ENCODE assay signal across 11 cellular contexts in genomic region chr19:17949956-17950309, GRCh38. TPM values are rescaled to one million over a fixed set of nuclear protein-coding genes. Genes with fewer than 3 reads are reported as not detected.
DNase-seq lines count a peak whose midpoint lies in the region; ATAC-seq and TF ChIP-seq lines count a peak whose summit lies in the region.
"Had no signal": no experiment of that assay in that cellular context is flagged by ENCODE, and none has a peak within 500 bp of the region (broad histone marks: within the 10 kb centered on the region; RNA-seq: fewer than 3 reads in every experiment).

No MANE protein-coding gene starts in this region.

- no peak overlapping the region for H3K4me3 ChIP-seq in KMS-11 (IDR thresholded peaks at IDR 0.05; ENCODE audit: insufficient read depth, low read depth, low read length)

- no peak overlapping the region for H3K27ac ChIP-seq in KMS-11

- peak overlapping the region; percentile 84 for H3K4me2 ChIP-seq in KMS-11

- no peaks in the 10 kb centered on the region for H3K36me3 ChIP-seq in KMS-11 (ENCODE audit: insufficient read depth)

- H3K9me3 Mint-ChIP-seq in activated naive CD4-positive, alpha-beta T cell treated with anti-CD3 and anti-CD28 coated beads, Interleukin-2, amount 50 U/mL, for 72 hours, result no peaks in the 10 kb centered on the region
- H3K9me3 Mint-ChIP-seq in natural killer cell treated with Interleukin-12 subunit alpha and Interleukin-12 subunit beta and Interleukin-15 and Interleukin-18, amount 100 ng/mL, for 72 hours, result no peaks in the 10 kb centered on the region

- peaks cover 5 to 8% of the 10 kb centered on the region in 2 donors for H3K36me3 Mint-ChIP-seq in activated naive CD4-positive, alpha-beta T cell treated with anti-CD3 and anti-CD28 coated beads, Interleukin-2, amount 50 U/mL, for 72 hours
- H3K36me3 Mint-ChIP-seq in natural killer cell treated with Interleukin-12 subunit alpha and Interleukin-12 subunit beta and Interleukin-15 and Interleukin-18, amount 100 ng/mL, for 72 hours, result no peaks in the 10 kb centered on the region

- peaks cover 35 to 38% of the 10 kb centered on the region in 2 donors for H3K4me1 Mint-ChIP-seq in natural killer cell treated with Interleukin-12 subunit alpha and Interleukin-12 subunit beta and Interleukin-15 and Interleukin-18, amount 100 ng/mL, for 72 hours (ENCODE audit: low read depth in 2 of 2)

- peak; percentile 72 for DNase-seq in NCI-H1436 (lab: John Stamatoyannopoulos, UW)
- no peak for DNase-seq in NCI-H1436 treated with DMSO at 0.1 percent for 48 hours (lab: John Stamatoyannopoulos, UW)
- DNase-seq in activated naive CD4-positive, alpha-beta T cell treated with anti-CD3 and anti-CD28 coated beads, Interleukin-2, amount 50 U/mL, for 72 hours (ENCODE audit: low spot score in 2 of 2), result no peak
- no peak for DNase-seq in natural killer cell treated with Interleukin-12 subunit alpha and Interleukin-12 subunit beta and Interleukin-15 and Interleukin-18, amount 100 ng/mL, for 72 hours (ENCODE audit: low spot score)
- DNase-seq in NCI-H2029 treated with DMSO at 0.1 percent for 48 hours (lab: John Stamatoyannopoulos, UW), result no peak
- no peak for DNase-seq in HK-2 (ENCODE audit: unreplicated experiment)
- DNase-seq: amniotic stem cell had no signal

- H3K27ac Mint-ChIP-seq in activated naive CD4-positive, alpha-beta T cell treated with anti-CD3 and anti-CD28 coated beads, Interleukin-2, amount 50 U/mL, for 72 hours, result peak overlapping the region; percentile 8 to 25
- H3K27ac Mint-ChIP-seq in natural killer cell treated with Interleukin-12 subunit alpha and Interleukin-12 subunit beta and Interleukin-15 and Interleukin-18, amount 100 ng/mL, for 72 hours, result peak overlapping the region; percentile 62 to 80

- H3K27me3 Mint-ChIP-seq in natural killer cell treated with Interleukin-12 subunit alpha and Interleukin-12 subunit beta and Interleukin-15 and Interleukin-18, amount 100 ng/mL, for 72 hours, result peaks cover 20 to 30% of the 10 kb centered on the region in 2 donors

- no peak for TF ChIP-seq CTCF in KMS-11 (conservative IDR thresholded peaks at IDR 0.05; ENCODE audit: low read depth, low read length)

- peaks cover 52% of the 10 kb centered on the region for H3K4me1 ChIP-seq in KMS-11 (ENCODE audit: low read depth, poor library complexity, severe bottlenecking)

- no peaks in the 10 kb centered on the region for H3K79me2 ChIP-seq in KMS-11 (ENCODE audit: insufficient read depth, low read depth)

- no peak overlapping the region for H2AFZ ChIP-seq in KMS-11 (ENCODE audit: low read depth)

- peak overlapping the region; percentile 79 for H3K4me3 Mint-ChIP-seq in natural killer cell treated with Interleukin-12 subunit alpha and Interleukin-12 subunit beta and Interleukin-15 and Interleukin-18, amount 100 ng/mL, for 72 hours

- H3K9ac ChIP-seq in KMS-11, result no peak overlapping the region

- peaks cover 67% of the 10 kb centered on the region for H3K27me3 ChIP-seq in KMS-11 (ENCODE audit: insufficient read depth, low read depth)

- no peaks in the 10 kb centered on the region for H4K20me1 ChIP-seq in KMS-11 (ENCODE audit: insufficient read depth)

- ATAC-seq in activated naive CD4-positive, alpha-beta T cell treated with anti-CD3 and anti-CD28 coated beads, Interleukin-2, amount 50 U/mL, for 72 hours, result no peak
- ATAC-seq in natural killer cell treated with Interleukin-12 subunit alpha and Interleukin-12 subunit beta and Interleukin-15 and Interleukin-18, amount 100 ng/mL, for 72 hours, result no peak
- ATAC-seq in HG03139 (IDR thresholded peaks at IDR 0.05; ENCODE audit: unreplicated experiment), result no peak

RNA-seq across cellular contexts. Expression of gene KCNN1, which starts 17.0 kb away (rescaled TPM):
- under 1 TPM; 0.19 to 0.36 TPM for total RNA-seq in activated naive CD4-positive, alpha-beta T cell treated with anti-CD3 and anti-CD28 coated beads, Interleukin-2, amount 50 U/mL, for 72 hours
- total RNA-seq in natural killer cell treated with Interleukin-12 subunit alpha and Interleukin-12 subunit beta and Interleukin-15 and Interleukin-18, amount 100 ng/mL, for 72 hours, result 1 to 10 TPM; 1.0 to 1.3 TPM
- total RNA-seq: HT1080, myocyte had no signal

RNA-seq across cellular contexts. Expression of gene CCDC124, which starts 17.1 kb away (rescaled TPM):
- 10 to 100 TPM; 66.4 to 80.8 TPM for total RNA-seq in activated naive CD4-positive, alpha-beta T cell treated with anti-CD3 and anti-CD28 coated beads, Interleukin-2, amount 50 U/mL, for 72 hours
- 10 to 100 TPM; 70.4 to 92.8 TPM for total RNA-seq in natural killer cell treated with Interleukin-12 subunit alpha and Interleukin-12 subunit beta and Interleukin-15 and Interleukin-18, amount 100 ng/mL, for 72 hours

RNA-seq across cellular contexts. Expression of gene ARRDC2, which starts 58.0 kb away (rescaled TPM):
- total RNA-seq in activated naive CD4-positive, alpha-beta T cell treated with anti-CD3 and anti-CD28 coated beads, Interleukin-2, amount 50 U/mL, for 72 hours, result 10 to 100 TPM; 26.7 to 59.3 TPM
- 10 to 100 TPM; 34.0 to 34.8 TPM for total RNA-seq in natural killer cell treated with Interleukin-12 subunit alpha and Interleukin-12 subunit beta and Interleukin-15 and Interleukin-18, amount 100 ng/mL, for 72 hours
